Comparison of ENCODE assay signal across 17 cellular contexts in the genomic region with DNA sequence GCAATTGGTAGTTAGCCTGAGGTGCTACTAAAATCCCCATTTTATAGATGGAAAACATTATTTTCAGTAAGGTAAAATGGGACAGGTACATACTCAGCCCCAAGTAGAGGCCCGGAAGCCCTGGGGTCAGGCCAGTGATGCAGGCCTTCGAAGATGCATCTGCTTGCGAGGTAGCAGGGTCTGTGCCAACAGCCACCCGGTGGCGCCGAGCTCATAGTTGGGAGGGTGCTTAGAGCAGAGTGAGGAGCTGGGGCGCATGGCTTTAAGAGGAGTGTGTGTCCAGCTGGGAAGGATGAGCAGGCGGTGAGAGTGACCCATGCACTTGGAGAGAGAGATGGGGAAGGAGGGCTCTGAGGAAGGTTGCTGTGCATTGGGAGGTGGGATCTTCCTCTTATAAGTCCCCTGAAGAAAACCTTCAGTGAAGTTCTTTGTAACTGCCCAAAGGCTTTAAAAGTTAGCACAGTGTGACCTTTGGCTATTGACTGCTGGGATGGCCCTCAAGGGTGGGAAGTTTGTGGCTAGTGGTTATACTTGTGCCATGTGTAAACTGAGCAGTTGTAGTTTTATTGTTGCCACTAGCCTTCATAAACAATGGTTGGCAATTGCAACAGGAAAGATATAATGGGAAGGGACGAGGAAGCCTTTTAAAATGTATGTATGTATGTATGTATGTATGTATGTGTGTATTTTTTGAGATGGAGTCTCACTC.
DNase-seq lines count a peak whose midpoint lies in the region; ATAC-seq and TF ChIP-seq lines count a peak whose summit lies in the region.
"Had no signal": no experiment of that assay in that cellular context is flagged by ENCODE, and none has a peak within 500 bp of the region (broad histone marks: within the 10 kb centered on the region; RNA-seq: fewer than 3 reads in every experiment).

No MANE protein-coding gene starts in this region.

- H3K4me1 ChIP-seq in colonic mucosa (peaks cover 4% of the 10 kb centered on the region), mesenchymal stem cell (ENCODE audit: control insufficient read depth, insufficient read depth, low read depth, low read length) (no peaks in the 10 kb centered on the region), body of pancreas (no peaks in the 10 kb centered on the region), prostate gland (replicated peaks) (no peaks in the 10 kb centered on the region)

- H3K4me3 Mint-ChIP-seq in activated CD4-positive, alpha-beta T cell treated with anti-CD3 and anti-CD28 coated beads, Interleukin-2, amount 10 ng/mL, durations not matched to agents 24 days and 14 days: no peak overlapping the region
- H3K4me3 Mint-ChIP-seq in stimulated activated naive CD8-positive, alpha-beta T cell treated with anti-CD3 and anti-CD28 coated beads, Interleukin-15, amount 100 ng/mL, for 72 hours: no peak overlapping the region
- H3K4me3 Mint-ChIP-seq: H9 had no signal

- H3K9ac ChIP-seq in colonic mucosa (ENCODE audit: low read depth in 2 of 2, low read length in 2 of 2) (peak overlapping the region in 1 of 2 donors; percentile 54), mesenchymal stem cell (ENCODE audit: low read length) (no peak overlapping the region)
- H3K9ac ChIP-seq: BLaER1 had no signal

- peak overlapping the region in 1 of 2 experiments; percentile 73 for H3K14ac ChIP-seq in mesenchymal stem cell (ENCODE audit: low read length in 2 of 2)

- no peaks in the 10 kb centered on the region for H3K27me3 ChIP-seq in colonic mucosa
- H3K27me3 ChIP-seq in mesenchymal stem cell (ENCODE audit: control insufficient read depth in 1 of 2, insufficient read depth in 1 of 2, low read length in 2 of 2): peaks cover 0 to 12% of the 10 kb centered on the region in 2 experiments
- no peaks in the 10 kb centered on the region for H3K27me3 ChIP-seq in body of pancreas
- H3K27me3 ChIP-seq in prostate gland (replicated peaks; ENCODE audit: insufficient read depth): no peaks in the 10 kb centered on the region
- H3K27me3 ChIP-seq: BLaER1, MG63 had no signal

- ATAC-seq in body of pancreas (no peak), HG03457 (IDR thresholded peaks at IDR 0.05; ENCODE audit: unreplicated experiment) (no peak)
- ATAC-seq in stimulated activated naive CD8-positive, alpha-beta T cell treated with anti-CD3 and anti-CD28 coated beads, Interleukin-15, amount 100 ng/mL, for 72 hours: no peak

- H3K23ac ChIP-seq in mesenchymal stem cell (ENCODE audit: low read length in 2 of 2): no peak overlapping the region

- H2BK5ac ChIP-seq in mesenchymal stem cell (ENCODE audit: low read depth, low read length, poor library complexity, severe bottlenecking): no peak overlapping the region

- H3K27me3 Mint-ChIP-seq in activated CD4-positive, alpha-beta T cell treated with anti-CD3 and anti-CD28 coated beads, Interleukin-2, amount 10 ng/mL, durations not matched to agents 24 days and 14 days: peaks cover 5% of the 10 kb centered on the region
- peaks cover 17% of the 10 kb centered on the region for H3K27me3 Mint-ChIP-seq in stimulated activated naive CD8-positive, alpha-beta T cell treated with anti-CD3 and anti-CD28 coated beads, Interleukin-15, amount 100 ng/mL, for 72 hours

- H2BK12ac ChIP-seq in mesenchymal stem cell (ENCODE audit: low read length in 2 of 2): no peak overlapping the region

- no peak overlapping the region for H3K4me2 ChIP-seq in mesenchymal stem cell (ENCODE audit: low read length, poor library complexity, severe bottlenecking)
- H3K4me2 ChIP-seq: BLaER1 had no signal

- H3K4me3 ChIP-seq in colonic mucosa (no peak overlapping the region), mesenchymal stem cell (ENCODE audit: insufficient read depth in 1 of 2, low read depth in 1 of 2, low read length in 2 of 2) (no peak overlapping the region), body of pancreas (no peak overlapping the region), prostate gland (no peak overlapping the region)
- H3K4me3 ChIP-seq: BLaER1, MG63 had no signal

- DNase-seq in activated CD4-positive, alpha-beta T cell treated with anti-CD3 and anti-CD28 coated beads, Interleukin-2, amount 10 ng/mL, durations not matched to agents 24 days and 14 days: no peak
- DNase-seq in activated CD4-positive, alpha-beta T cell treated with anti-CD3 and anti-CD28 coated beads, Interleukin-2, amount 50 U/mL, for 4 hours: no peak
- peak; percentile 55 for DNase-seq in colonic mucosa
- DNase-seq in mesenchymal stem cell: no peak
- DNase-seq in body of pancreas: no peak
- DNase-seq in stimulated activated naive CD8-positive, alpha-beta T cell treated with anti-CD3 and anti-CD28 coated beads, Interleukin-15, amount 100 ng/mL, for 72 hours: no peak
- DNase-seq in prostate gland (ENCODE audit: low spot score): no peak
- DNase-seq: 8988T, DMS 273 treated with DMSO at 0.1 percent for 48 hours, H9, MG63, NCI-H1105 treated with DMSO at 0.1 percent for 48 hours, NCI-H1930, NCI-H2171, NCI-H510A had no signal

- H3K79me1 ChIP-seq in mesenchymal stem cell (replicated peaks; ENCODE audit: low read length, poor library complexity, severe bottlenecking): no peaks in the 10 kb centered on the region

- H2BK120ac ChIP-seq in mesenchymal stem cell (ENCODE audit: low read depth, low read length): no peak overlapping the region

- TF ChIP-seq POLR2A in body of pancreas (IDR thresholded peaks at IDR 0.05) (no peak), prostate gland (IDR thresholded peaks at IDR 0.05) (no peak)

- peaks cover 14% of the 10 kb centered on the region for H3K4me1 Mint-ChIP-seq in activated CD4-positive, alpha-beta T cell treated with anti-CD3 and anti-CD28 coated beads, Interleukin-2, amount 10 ng/mL, durations not matched to agents 24 days and 14 days
- peaks cover 46% of the 10 kb centered on the region for H3K4me1 Mint-ChIP-seq in stimulated activated naive CD8-positive, alpha-beta T cell treated with anti-CD3 and anti-CD28 coated beads, Interleukin-15, amount 100 ng/mL, for 72 hours

- H2BK15ac ChIP-seq in mesenchymal stem cell (ENCODE audit: low read depth, poor library complexity, severe bottlenecking): no peak overlapping the region

- intact Hi-C loops in activated CD4-positive, alpha-beta T cell treated with anti-CD3 and anti-CD28 coated beads, Interleukin-2, amount 10 ng/mL, durations not matched to agents 24 days and 14 days (cut with micrococcal nuclease): no loop called here
- intact Hi-C loops in colonic mucosa (cut with DNase I) (no loop called here), body of pancreas (cut with DNase I) (no loop called here), prostate gland (cut with DNase I) (no loop called here)

- peak overlapping the region; percentile 87 for H3K27ac ChIP-seq in colonic mucosa
- H3K27ac ChIP-seq in mesenchymal stem cell (ENCODE audit: low read length, poor library complexity, severe bottlenecking): no peak overlapping the region
- no peak overlapping the region for H3K27ac ChIP-seq in body of pancreas
- no peak overlapping the region for H3K27ac ChIP-seq in prostate gland
- H3K27ac ChIP-seq: BLaER1 had no signal

- no peak overlapping the region for H4K8ac ChIP-seq in mesenchymal stem cell (ENCODE audit: low read length)

- H3K9me3 Mint-ChIP-seq in activated CD4-positive, alpha-beta T cell treated with anti-CD3 and anti-CD28 coated beads, Interleukin-2, amount 10 ng/mL, durations not matched to agents 24 days and 14 days: peaks cover 3% of the 10 kb centered on the region
- no peaks in the 10 kb centered on the region for H3K9me3 Mint-ChIP-seq in stimulated activated naive CD8-positive, alpha-beta T cell treated with anti-CD3 and anti-CD28 coated beads, Interleukin-15, amount 100 ng/mL, for 72 hours

- H3K9me3 ChIP-seq in colonic mucosa (no peaks in the 10 kb centered on the region), mesenchymal stem cell (ENCODE audit: control insufficient read depth, low read length) (no peaks in the 10 kb centered on the region), body of pancreas (no peaks in the 10 kb centered on the region), prostate gland (no peaks in the 10 kb centered on the region)

- H3K4ac ChIP-seq in mesenchymal stem cell (ENCODE audit: low read depth in 1 of 2, low read length in 2 of 2): no peak overlapping the region

- no peaks in the 10 kb centered on the region for H3K36me3 Mint-ChIP-seq in activated CD4-positive, alpha-beta T cell treated with anti-CD3 and anti-CD28 coated beads, Interleukin-2, amount 10 ng/mL, durations not matched to agents 24 days and 14 days (ENCODE audit: low read depth)

- H3K18ac ChIP-seq in mesenchymal stem cell (ENCODE audit: low read depth in 1 of 2, low read length in 2 of 2): no peak overlapping the region

- peak overlapping the region; percentile 43 for H4K91ac ChIP-seq in mesenchymal stem cell (ENCODE audit: low read length)

- no peaks in the 10 kb centered on the region for H3K36me3 ChIP-seq in colonic mucosa
- H3K36me3 ChIP-seq in mesenchymal stem cell (ENCODE audit: control insufficient read depth in 1 of 2, insufficient read depth in 2 of 2, low read depth in 1 of 2, low read length in 2 of 2): no peaks in the 10 kb centered on the region
- H3K36me3 ChIP-seq in body of pancreas (replicated peaks in 1 of 2; ENCODE audit: insufficient read depth in 1 of 2, low read depth in 2 of 2): no peaks in the 10 kb centered on the region
- H3K36me3 ChIP-seq in prostate gland: no peaks in the 10 kb centered on the region
- H3K36me3 ChIP-seq: BLaER1, MG63 had no signal

- no peak overlapping the region for H2AFZ ChIP-seq in mesenchymal stem cell (ENCODE audit: low read depth, low read length)

- peak overlapping the region; percentile 26 for H3K27ac Mint-ChIP-seq in activated CD4-positive, alpha-beta T cell treated with anti-CD3 and anti-CD28 coated beads, Interleukin-2, amount 10 ng/mL, durations not matched to agents 24 days and 14 days
- H3K27ac Mint-ChIP-seq in stimulated activated naive CD8-positive, alpha-beta T cell treated with anti-CD3 and anti-CD28 coated beads, Interleukin-15, amount 100 ng/mL, for 72 hours: peak overlapping the region in 1 of 2 donors; percentile 49
- H3K27ac Mint-ChIP-seq: H9 had no signal

- H2AK5ac ChIP-seq in mesenchymal stem cell (ENCODE audit: low read length, severe bottlenecking): no peak overlapping the region

- no peak for TF ChIP-seq CTCF in colonic mucosa (IDR thresholded peaks at IDR 0.05)
- TF ChIP-seq CTCF in body of pancreas (IDR thresholded peaks at IDR 0.05): no peak
- TF ChIP-seq CTCF in prostate gland (IDR thresholded peaks at IDR 0.05): no peak

- WGBS in mesenchymal stem cell: 88% methylated on average over 9 of the region's 9 CpGs
- WGBS in body of pancreas, 2 donors: 66 to 69% methylated on average over 9 of the region's 9 CpGs
- 88% methylated on average over 9 of the region's 9 CpGs for WGBS in prostate gland
